Comparison of ENCODE assay signal across 1 cellular context in the genomic region with DNA sequence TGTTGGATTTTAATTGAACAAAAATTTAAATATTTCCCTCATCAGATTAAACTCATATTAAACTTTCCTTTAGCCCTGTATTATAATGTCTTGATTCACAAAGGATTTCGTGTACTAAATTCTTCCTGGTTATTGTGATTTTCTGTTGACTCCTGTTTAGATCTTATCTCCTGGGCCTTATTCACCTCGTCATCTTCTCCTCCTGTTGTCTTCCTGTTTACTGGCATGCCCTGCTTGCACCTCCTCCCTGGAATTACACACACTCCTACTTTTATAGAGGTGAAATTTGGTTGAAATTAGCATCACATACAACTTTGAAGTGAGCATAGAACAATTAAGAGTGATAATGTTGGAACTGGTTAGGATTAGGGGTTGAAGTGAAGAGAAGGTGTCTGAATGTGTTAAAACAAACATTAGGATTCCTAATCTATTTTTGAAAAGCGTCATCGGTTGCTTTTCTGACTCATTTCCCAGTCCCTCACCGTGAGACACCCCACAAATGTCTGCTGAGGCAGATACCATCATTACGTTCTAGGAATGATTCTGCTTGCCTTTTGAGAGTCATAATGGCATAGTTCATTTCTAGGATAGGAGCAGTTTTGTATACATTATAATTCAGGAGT.
TF ChIP-seq lines count a peak whose summit lies in the region.

No MANE protein-coding gene starts in this region.

TF ChIP-seq in WTC11, 78 proteins besides CTCF, POLR2A, EP300 and RAD21 (continued from another document):
- TF ChIP-seq, protein P1, sequence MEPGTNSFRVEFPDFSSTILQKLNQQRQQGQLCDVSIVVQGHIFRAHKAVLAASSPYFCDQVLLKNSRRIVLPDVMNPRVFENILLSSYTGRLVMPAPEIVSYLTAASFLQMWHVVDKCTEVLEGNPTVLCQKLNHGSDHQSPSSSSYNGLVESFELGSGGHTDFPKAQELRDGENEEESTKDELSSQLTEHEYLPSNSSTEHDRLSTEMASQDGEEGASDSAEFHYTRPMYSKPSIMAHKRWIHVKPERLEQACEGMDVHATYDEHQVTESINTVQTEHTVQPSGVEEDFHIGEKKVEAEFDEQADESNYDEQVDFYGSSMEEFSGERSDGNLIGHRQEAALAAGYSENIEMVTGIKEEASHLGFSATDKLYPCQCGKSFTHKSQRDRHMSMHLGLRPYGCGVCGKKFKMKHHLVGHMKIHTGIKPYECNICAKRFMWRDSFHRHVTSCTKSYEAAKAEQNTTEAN (CRISPR knock-in tag; IDR thresholded peaks at IDR 0.05) = no peak
- TF ChIP-seq, protein P2, sequence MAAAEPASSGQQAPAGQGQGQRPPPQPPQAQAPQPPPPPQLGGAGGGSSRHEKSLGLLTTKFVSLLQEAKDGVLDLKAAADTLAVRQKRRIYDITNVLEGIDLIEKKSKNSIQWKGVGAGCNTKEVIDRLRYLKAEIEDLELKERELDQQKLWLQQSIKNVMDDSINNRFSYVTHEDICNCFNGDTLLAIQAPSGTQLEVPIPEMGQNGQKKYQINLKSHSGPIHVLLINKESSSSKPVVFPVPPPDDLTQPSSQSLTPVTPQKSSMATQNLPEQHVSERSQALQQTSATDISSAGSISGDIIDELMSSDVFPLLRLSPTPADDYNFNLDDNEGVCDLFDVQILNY (CRISPR knock-in tag; IDR thresholded peaks at IDR 0.05) = no peak
- TF ChIP-seq ZNF138 (CRISPR knock-in tag; conservative IDR thresholded peaks at IDR 0.05) (no peak), FOXP1 (CRISPR knock-in tag; IDR thresholded peaks at IDR 0.05; ENCODE audit: borderline replicate concordance) (no peak)
